Comparison of ENCODE assay signal across 8 cellular contexts in the genomic region with DNA sequence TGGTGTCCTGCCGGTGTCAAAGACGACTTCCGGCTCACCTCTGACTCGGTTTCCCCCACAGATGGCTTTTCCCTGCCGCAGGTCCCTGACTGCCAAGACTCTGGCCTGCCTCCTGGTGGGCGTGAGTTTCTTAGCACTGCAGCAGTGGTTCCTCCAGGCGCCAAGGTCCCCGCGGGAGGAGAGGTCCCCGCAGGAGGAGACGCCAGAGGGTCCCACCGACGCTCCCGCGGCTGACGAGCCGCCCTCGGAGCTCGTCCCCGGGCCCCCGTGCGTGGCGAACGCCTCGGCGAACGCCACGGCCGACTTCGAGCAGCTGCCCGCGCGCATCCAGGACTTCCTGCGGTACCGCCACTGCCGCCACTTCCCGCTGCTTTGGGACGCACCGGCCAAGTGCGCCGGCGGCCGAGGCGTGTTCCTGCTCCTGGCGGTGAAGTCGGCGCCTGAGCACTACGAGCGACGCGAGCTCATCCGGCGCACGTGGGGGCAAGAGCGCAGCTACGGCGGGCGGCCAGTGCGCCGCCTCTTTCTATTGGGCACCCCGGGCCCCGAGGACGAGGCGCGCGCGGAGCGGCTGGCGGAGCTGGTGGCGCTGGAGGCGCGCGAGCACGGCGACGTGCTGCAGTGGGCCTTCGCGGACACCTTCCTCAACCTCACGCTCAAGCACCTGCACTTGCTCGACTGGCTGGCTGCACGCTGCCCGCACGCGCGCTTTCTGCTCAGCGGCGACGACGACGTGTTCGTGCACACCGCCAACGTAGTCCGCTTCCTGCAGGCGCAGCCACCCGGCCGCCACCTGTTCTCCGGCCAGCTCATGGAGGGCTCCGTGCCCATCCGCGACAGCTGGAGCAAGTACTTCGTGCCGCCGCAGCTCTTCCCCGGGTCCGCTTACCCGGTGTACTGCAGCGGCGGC. TPM values are rescaled to one million over a fixed set of nuclear protein-coding genes. Genes with fewer than 3 reads are reported as not detected.
A peak's percentile ranks its signal among the peaks of the same experiment; 100 is the strongest.
DNase-seq lines count a peak whose midpoint lies in the region; ATAC-seq, FAIRE-seq and TF ChIP-seq lines count a peak whose summit lies in the region.

No MANE protein-coding gene starts in this region.

- no peaks in the 10 kb centered on the region for H3K9me3 Mint-ChIP-seq in memory B cell
- no peaks in the 10 kb centered on the region for H3K9me3 Mint-ChIP-seq in type B pancreatic cell

- H3K4me3 Mint-ChIP-seq in memory B cell (peak overlapping the region; percentile 28), type B pancreatic cell (peak overlapping the region; percentile 54)

- H3K4me1 Mint-ChIP-seq in memory B cell (peaks cover 15% of the 10 kb centered on the region), type B pancreatic cell (ENCODE audit: unreplicated experiment) (peaks cover 14% of the 10 kb centered on the region)

- H3K27me3 ChIP-seq in MG63: peaks cover 20% of the 10 kb centered on the region

- H3K27ac Mint-ChIP-seq in memory B cell: peak overlapping the region; percentile 21
- H3K27ac Mint-ChIP-seq in type B pancreatic cell: no peak overlapping the region

- peak; percentile 51 for TF ChIP-seq CTCF in D721Med (IDR thresholded peaks at IDR 0.05; ENCODE audit: insufficient read depth, missing control alignments)
- peak; percentile 70 for TF ChIP-seq CTCF in type B pancreatic cell (conservative IDR thresholded peaks at IDR 0.05)

- peaks cover 3% of the 10 kb centered on the region for H3K36me3 Mint-ChIP-seq in memory B cell
- no peaks in the 10 kb centered on the region for H3K36me3 Mint-ChIP-seq in type B pancreatic cell

- DNase-seq in D721Med (ENCODE audit: insufficient read length, low spot score) (no peak), MG63 (peak; percentile 57), dermis blood vessel endothelial cell (peak; percentile 68), memory B cell (ENCODE audit: low spot score in 2 of 2) (no peak), type B pancreatic cell (ENCODE audit: extremely low spot score, unreplicated experiment) (no peak), NCI-H446 treated with DMSO at 0.1 percent for 48 hours (lab: John Stamatoyannopoulos, UW) (no peak), NCI-H1105 (lab: John Stamatoyannopoulos, UW) (no peak)

- ATAC-seq in memory B cell (ENCODE audit: low read depth) (peak; percentile 43), GM19395 (IDR thresholded peaks at IDR 0.05; ENCODE audit: unreplicated experiment) (no peak)

- no peaks in the 10 kb centered on the region for H3K36me3 ChIP-seq in MG63

- H3K27me3 Mint-ChIP-seq in memory B cell (peaks cover 41% of the 10 kb centered on the region), type B pancreatic cell (peaks cover 57% of the 10 kb centered on the region)

- H3K4me3 ChIP-seq in MG63: peak overlapping the region; percentile 26

- FAIRE-seq in D721Med (lab: Jason Lieb, UNC): no peak

- H3K9me3 ChIP-seq in MG63: no peaks in the 10 kb centered on the region

RNA-seq across cellular contexts. Expression of a gene that starts 5.5 kb away (rescaled TPM):
- not detected in 2 replicates for total RNA-seq in MG63 (2014; rRNA removed; shearing (Covaris generic); ENCODE audit: low replicate concordance)
- total RNA-seq in dermis blood vessel endothelial cell (not detected in 2 replicates), type B pancreatic cell (ENCODE audit: low replicate concordance) (0.29 and 0.39 TPM in 2 replicates)

RNA-seq across cellular contexts. Expression of a gene that starts 27.0 kb away (rescaled TPM):
- 2.1 and 6.1 TPM in 2 replicates for total RNA-seq in MG63 (2014; rRNA removed; shearing (Covaris generic); ENCODE audit: low replicate concordance)
- total RNA-seq in dermis blood vessel endothelial cell (5.6 and 8.5 TPM in 2 replicates), type B pancreatic cell (ENCODE audit: low replicate concordance) (17.9 and 18.8 TPM in 2 replicates)

Comparison
In these comparisons a context has a peak if more than half of its experiments do, and no peak if none do; other contexts are left out.
1. DNase-seq: peak in MG63 (single experiment) and dermis blood vessel endothelial cell (single experiment); none in D721Med (single experiment), memory B cell (0 of 2), type B pancreatic cell (single experiment), NCI-H446 treated with DMSO at 0.1 percent for 48 hours (single experiment) and NCI-H1105 (single experiment).